Comparison of ENCODE assay signal across 30 cellular contexts in the genomic region with DNA sequence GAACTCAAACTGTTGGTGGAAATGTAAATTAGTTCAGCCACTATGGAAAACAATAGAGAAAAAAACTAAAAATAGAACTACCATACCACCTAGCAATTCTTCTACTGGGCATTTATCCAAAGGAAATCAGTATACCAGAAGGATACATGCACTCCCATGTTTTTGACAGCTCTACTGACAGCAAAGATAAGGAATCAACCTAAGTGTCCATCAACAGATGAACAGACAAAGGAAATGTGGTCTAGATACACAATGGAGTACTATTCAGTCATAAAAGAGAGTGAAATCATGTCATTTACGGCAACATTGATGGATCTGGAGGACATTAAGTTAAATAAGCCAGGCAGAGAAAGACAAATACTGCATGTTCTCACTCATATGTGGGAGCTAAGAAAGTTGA.
"Had no signal": no experiment of that assay in that cellular context is flagged by ENCODE, and none has a peak within 500 bp of the region (broad histone marks: within the 10 kb centered on the region; RNA-seq: fewer than 3 reads in every experiment).

No MANE protein-coding gene starts in this region.

- H3K27me3 Mint-ChIP-seq: activated CD8-positive, alpha-beta T cell treated with anti-CD3 and anti-CD28 coated beads for 36 hours; activated naive CD8-positive, alpha-beta T cell; activated T-helper 17 cell treated with anti-CD3 and anti-CD28 coated beads, Interleukin-2, amount 50 U/mL, for 72 hours had no signal

- H3K27me3 ChIP-seq: breast epithelium, cardiac muscle cell, colonic mucosa, dorsolateral prefrontal cortex, esophagus squamous epithelium, gastroesophageal sphincter, heart right ventricle had no signal

- DNase-seq: activated CD4-positive, alpha-beta T cell treated with anti-CD3 and anti-CD28 coated beads for 48 hours; activated CD4-positive, alpha-beta T cell treated with anti-CD3 and anti-CD28 coated beads, Interleukin-2, amount 50 U/mL, for 1 hour; activated CD4-positive, alpha-beta T cell treated with anti-CD3 and anti-CD28 coated beads, Interleukin-2, amount 50 U/mL, for 48 hours; activated CD4-positive, CD25-positive, alpha-beta regulatory T cell; activated CD8-positive, alpha-beta memory T cell treated with anti-CD3 and anti-CD28 coated beads for 24 hours; activated CD8-positive, alpha-beta T cell treated with anti-CD3 and anti-CD28 coated beads for 36 hours; activated effector memory CD4-positive, alpha-beta T cell treated with Interleukin-2 at 50 U/mL for 16 hours; activated gamma-delta T cell treated with Interleukin-2 at 50 U/mL for 16 hours; activated naive CD4-positive, alpha-beta T cell treated with anti-CD3 and anti-CD28 coated beads, Interleukin-2, amount 50 U/mL, for 16 hours; activated naive CD4-positive, alpha-beta T cell treated with Interleukin-2 at 50 U/mL for 16 hours; activated T-cell treated with anti-CD3 and anti-CD28 coated beads, Interleukin-2, amount 50 U/mL, for 4 hours; amniotic stem cell; aorta; central memory CD4-positive, alpha-beta T cell; cerebellar nuclear complex; colonic mucosa; dorsolateral prefrontal cortex; effector memory CD4-positive, alpha-beta T cell; esophagus squamous epithelium; foreskin melanocyte; heart right ventricle; T-helper 1 cell; T-helper 2 cell had no signal

- H3K4me3 Mint-ChIP-seq: activated CD8-positive, alpha-beta T cell treated with anti-CD3 and anti-CD28 coated beads for 36 hours; activated naive CD8-positive, alpha-beta T cell; activated T-cell treated with anti-CD3 and anti-CD28 coated beads, Interleukin-2, amount 50 U/mL, for 4 hours; activated T-helper 17 cell treated with anti-CD3 and anti-CD28 coated beads, Interleukin-2, amount 50 U/mL, for 72 hours; brain had no signal

- H3K4me1 Mint-ChIP-seq: activated T-helper 17 cell treated with anti-CD3 and anti-CD28 coated beads, Interleukin-2, amount 50 U/mL, for 72 hours had no signal

- H3K27ac Mint-ChIP-seq: activated CD8-positive, alpha-beta T cell treated with anti-CD3 and anti-CD28 coated beads for 36 hours; activated naive CD8-positive, alpha-beta T cell; activated T-helper 17 cell treated with anti-CD3 and anti-CD28 coated beads, Interleukin-2, amount 50 U/mL, for 72 hours; brain had no signal

- H3K4me3 ChIP-seq: breast epithelium, cardiac muscle cell, colonic mucosa, dorsolateral prefrontal cortex, esophagus squamous epithelium, gastroesophageal sphincter, heart right ventricle had no signal

- ATAC-seq: activated CD8-positive, alpha-beta T cell treated with anti-CD3 and anti-CD28 coated beads for 36 hours; activated T-cell treated with anti-CD3 and anti-CD28 coated beads, Interleukin-2, amount 50 U/mL, for 4 hours; activated T-helper 17 cell treated with anti-CD3 and anti-CD28 coated beads, Interleukin-2, amount 50 U/mL, for 72 hours; gastroesophageal sphincter; heart right ventricle had no signal

- H3K4me1 ChIP-seq: breast epithelium, colonic mucosa, esophagus squamous epithelium, gastroesophageal sphincter, heart right ventricle had no signal

- H3K27ac ChIP-seq: breast epithelium, cardiac muscle cell, colonic mucosa, dorsolateral prefrontal cortex, epithelial cell of prostate, esophagus squamous epithelium, gastroesophageal sphincter, heart right ventricle had no signal

- H3K36me3 ChIP-seq: breast epithelium, cardiac muscle cell, colonic mucosa had no signal

- H3K9me3 Mint-ChIP-seq: activated T-cell treated with anti-CD3 and anti-CD28 coated beads, Interleukin-2, amount 50 U/mL, for 4 hours; activated T-helper 17 cell treated with anti-CD3 and anti-CD28 coated beads, Interleukin-2, amount 50 U/mL, for 72 hours had no signal

- H3K9me3 ChIP-seq: colonic mucosa had no signal
